In genomic region chr14:73949752-73950734, GRCh38 we compare ENCODE assay signal across 7 cellular contexts.
DNase-seq lines count a peak whose midpoint lies in the region; ATAC-seq lines count a peak whose summit lies in the region.

TSS of gene COQ6 (plus strand) at chr14:73950302. CDS start at chr14:73950333, 31 bp downstream.
TSS of gene FAM161B (minus strand) at chr14:73950094. CDS start at chr14:73950026, 68 bp downstream.

- ATAC-seq in GM18502 (IDR thresholded peaks at IDR 0.05; ENCODE audit: poor library complexity, unreplicated experiment): peak; percentile 94
- peak; percentile 87 for ATAC-seq in HG02970 (IDR thresholded peaks at IDR 0.05; ENCODE audit: low FRiP score, unreplicated experiment)

- peak; percentile 94 for DNase-seq in NCI-H1930 (lab: John Stamatoyannopoulos, UW)
- DNase-seq in T-helper 9 cell: peak; percentile 86
- DNase-seq in astrocyte of the hippocampus (ENCODE audit: low read depth, low spot score): peak; percentile 98
- peak; percentile 95 to 96 for DNase-seq in hippocampal formation (lab: John Stamatoyannopoulos, UW)
- DNase-seq in retina: peak; percentile 97

Comparison
In these comparisons a context has a peak if more than half of its experiments do, and no peak if none do; other contexts are left out.
1. Peak in every context shown above with its lines: DNase-seq and ATAC-seq.